Comparison of ENCODE assay signal across 8 cellular contexts in genomic region chr1:155970531-155971167, GRCh38. TPM values are rescaled to one million over a fixed set of nuclear protein-coding genes. Genes with fewer than 3 reads are reported as not detected.
DNase-seq lines count a peak whose midpoint lies in the region; ATAC-seq and TF ChIP-seq lines count a peak whose summit lies in the region.

No MANE protein-coding gene starts in this region.

- H3K27ac ChIP-seq in SJCRH30 = peak overlapping the region; percentile 91
- peak overlapping the region; percentile 77 for H3K27ac ChIP-seq in lower lobe of right lung
- peak overlapping the region; percentile 81 for H3K27ac ChIP-seq in subcutaneous abdominal adipose tissue (ENCODE audit: low read depth, low read length)

- peak; percentile 88 for DNase-seq in GDM1 (lab: John Stamatoyannopoulos, UW)
- peak; percentile 81 to 82 for DNase-seq in SJCRH30
- DNase-seq in choroid plexus epithelial cell (ENCODE audit: low read depth) = peak; percentile 80
- peak; percentile 86 for DNase-seq in lower lobe of right lung
- DNase-seq in cortex of kidney (lab: John Stamatoyannopoulos, UW) = no peak
- no peak for DNase-seq in NCI-H2196 treated with DMSO at 0.1 percent for 48 hours (lab: John Stamatoyannopoulos, UW; ENCODE audit: unreplicated experiment)

- no peak overlapping the region for H3K4me3 ChIP-seq in SJCRH30
- H3K4me3 ChIP-seq in choroid plexus epithelial cell (ENCODE audit: low read depth, low read length) = no peak overlapping the region
- peak overlapping the region; percentile 21 for H3K4me3 ChIP-seq in lower lobe of right lung
- peak overlapping the region in 3 of 5 donors; percentile 17 to 35 (median 21) for H3K4me3 ChIP-seq in subcutaneous abdominal adipose tissue (ENCODE audit: low read depth in 1 of 5, low read length in 5 of 5)

- TF ChIP-seq CTCF in choroid plexus epithelial cell (conservative IDR thresholded peaks at IDR 0.05; ENCODE audit: low read depth, low read length) (no peak), lower lobe of right lung (IDR thresholded peaks at IDR 0.05) (no peak)

- H3K9ac ChIP-seq in subcutaneous abdominal adipose tissue (ENCODE audit: low read length in 5 of 5) = peak overlapping the region in 3 of 5 donors; percentile 57 to 77 (median 57)

- no peaks in the 10 kb centered on the region for H3K27me3 ChIP-seq in SJCRH30
- no peaks in the 10 kb centered on the region for H3K27me3 ChIP-seq in lower lobe of right lung (ENCODE audit: low read depth)
- H3K27me3 ChIP-seq in subcutaneous abdominal adipose tissue (ENCODE audit: control insufficient read depth in 5 of 5, insufficient read depth in 4 of 5, low read length in 5 of 5) = no peaks in the 10 kb centered on the region

- ATAC-seq in HG02759 (IDR thresholded peaks at IDR 0.05; ENCODE audit: unreplicated experiment) (peak; percentile 76), lower lobe of right lung (peak; percentile 80 to 88)

- H3K4me1 ChIP-seq in SJCRH30 = peaks cover 65% of the 10 kb centered on the region
- peaks cover 100% of the 10 kb centered on the region for H3K4me1 ChIP-seq in lower lobe of right lung
- peaks cover 46 to 99% (median 93%) of the 10 kb centered on the region in 5 donors for H3K4me1 ChIP-seq in subcutaneous abdominal adipose tissue (ENCODE audit: control insufficient read depth in 5 of 5, insufficient read depth in 5 of 5, low read length in 5 of 5)

- no peaks in the 10 kb centered on the region for H3K9me3 ChIP-seq in SJCRH30 (replicated peaks)
- H3K9me3 ChIP-seq in lower lobe of right lung = no peaks in the 10 kb centered on the region
- no peaks in the 10 kb centered on the region for H3K9me3 ChIP-seq in subcutaneous abdominal adipose tissue (ENCODE audit: control insufficient read depth in 5 of 5, low read length in 5 of 5)

- H3K36me3 ChIP-seq in SJCRH30 (peaks cover 44% of the 10 kb centered on the region), lower lobe of right lung (peaks cover 53% of the 10 kb centered on the region), subcutaneous abdominal adipose tissue (ENCODE audit: control insufficient read depth in 5 of 5, insufficient read depth in 5 of 5, low read length in 5 of 5) (peaks cover 0 to 52% (median 44%) of the 10 kb centered on the region in 5 donors)

- intact Hi-C loops in lower lobe of right lung (cut with DNase I) = no loop called here

RNA-seq across cellular contexts. Expression of gene ARHGEF2, which starts 7.7 kb away (rescaled TPM):
- 152 and 167 TPM in 2 replicates for total RNA-seq in SJCRH30 (2014; rRNA removed; shearing (Covaris generic))
- total RNA-seq in lower lobe of right lung = 252 TPM

RNA-seq across cellular contexts. Expression of gene RXFP4, which starts 29.2 kb away (rescaled TPM):
- 0.08 TPM in 1 of 2 replicates, not detected in the other for total RNA-seq in SJCRH30 (2014; rRNA removed; shearing (Covaris generic))
- total RNA-seq in lower lobe of right lung = not detected

RNA-seq across cellular contexts. Expression of gene KHDC4, which starts 36.4 kb away (rescaled TPM):
- 36.4 and 52.1 TPM in 2 replicates for total RNA-seq in SJCRH30 (2014; rRNA removed; shearing (Covaris generic))
- total RNA-seq in lower lobe of right lung = 42.8 TPM

RNA-seq across cellular contexts. Expression of gene SSR2, which starts 50.1 kb away (rescaled TPM):
- total RNA-seq in SJCRH30 (2014; rRNA removed; shearing (Covaris generic)) = 170 and 183 TPM in 2 replicates
- total RNA-seq in lower lobe of right lung = 207 TPM

RNA-seq across cellular contexts. Expression of gene RIT1, which starts 59.5 kb away (rescaled TPM):
- total RNA-seq in SJCRH30 (2014; rRNA removed; shearing (Covaris generic)) = 19.4 and 26.0 TPM in 2 replicates
- total RNA-seq in lower lobe of right lung = 56.4 TPM

Comparison
In these comparisons a context has a peak if more than half of its experiments do, and no peak if none do; other contexts are left out.
1. DNase-seq: peak in GDM1 (single experiment), SJCRH30 (2 of 2), choroid plexus epithelial cell (single experiment) and lower lobe of right lung (single experiment); none in cortex of kidney (single experiment) and NCI-H2196 treated with DMSO at 0.1 percent for 48 hours (single experiment).
2. H3K4me3 ChIP-seq: peak in lower lobe of right lung (single experiment) and subcutaneous abdominal adipose tissue (3 of 5); none in SJCRH30 (single experiment) and choroid plexus epithelial cell (single experiment).
3. Peak in every context shown above with its lines, with median percentiles within 50 percentile points of each other: H3K27ac ChIP-seq.